Comparison of ENCODE assay signal across 16 cellular contexts in genomic region chr10:100004805-100005510, GRCh38. TPM values are rescaled to one million over a fixed set of nuclear protein-coding genes. Genes with fewer than 3 reads are reported as not detected.
A peak's percentile ranks its signal among the peaks of the same experiment; 100 is the strongest.
DNase-seq lines count a peak whose midpoint lies in the region; ATAC-seq, FAIRE-seq and TF ChIP-seq lines count a peak whose summit lies in the region.
"Had no signal": no experiment of that assay in that cellular context is flagged by ENCODE, and none has a peak within 500 bp of the region (broad histone marks: within the 10 kb centered on the region; RNA-seq: fewer than 3 reads in every experiment).

No MANE protein-coding gene starts in this region.

- no peak overlapping the region for H3K27ac ChIP-seq in K562 (ENCODE audit: extremely low read depth, low read depth, low read length)
- H3K27ac ChIP-seq in keratinocyte (ENCODE audit: control insufficient read depth, insufficient read depth, low read length), result peak overlapping the region; percentile 66
- peak overlapping the region; percentile 66 to 85 (median 84) for H3K27ac ChIP-seq in transverse colon
- H3K27ac ChIP-seq: SK-N-MC, VCaP had no signal

- no peak for TF ChIP-seq RAD21 in K562 (CRISPR knock-in tag; conservative IDR thresholded peaks at IDR 0.05 in 1 of 2, IDR thresholded peaks at IDR 0.05 in 1 of 2)

- peak overlapping the region; percentile 94 for H3K4me3 Mint-ChIP-seq in HFFc6
- H3K4me3 Mint-ChIP-seq: activated naive CD8-positive, alpha-beta T cell treated with anti-CD3 and anti-CD28 coated beads for 36 hours had no signal

- no peak for FAIRE-seq in K562 (lab: Jason Lieb, UNC)
- FAIRE-seq in keratinocyte (lab: Jason Lieb, UNC), result peak; percentile 44

- no peaks in the 10 kb centered on the region for H3K27me3 Mint-ChIP-seq in HFFc6 (ENCODE audit: insufficient read depth)
- H3K27me3 Mint-ChIP-seq: activated naive CD8-positive, alpha-beta T cell treated with anti-CD3 and anti-CD28 coated beads for 36 hours had no signal

- H3K4me2 ChIP-seq in K562 (ENCODE audit: insufficient read depth, low read length) (no peak overlapping the region), keratinocyte (ENCODE audit: control insufficient read depth, extremely low read depth, insufficient read depth, low read depth, low read length) (peak overlapping the region; percentile 90)

- H3K4me3 ChIP-seq in K562, result no peak overlapping the region
- H3K4me3 ChIP-seq in keratinocyte (ENCODE audit: control insufficient read depth in 2 of 3, extremely low read depth in 1 of 3, insufficient read depth in 2 of 3, low read depth in 1 of 3, low read length in 3 of 3), result peak overlapping the region; percentile 0 to 29 (median 9)
- H3K4me3 ChIP-seq in transverse colon, result no peak overlapping the region
- H3K4me3 ChIP-seq in mucosa of descending colon, result no peak overlapping the region
- H3K4me3 ChIP-seq: coronary artery, SK-N-MC, testis had no signal

- no peak for TF ChIP-seq CTCF in HFFc6 (IDR thresholded peaks at IDR 0.05)
- no peak for TF ChIP-seq CTCF in K562 (IDR thresholded peaks at IDR 0.05 in 2 of 3, conservative IDR thresholded peaks at IDR 0.05 in 1 of 3; ENCODE audit: insufficient read depth in 2 of 3, low read depth in 1 of 3, low read length in 3 of 3)
- TF ChIP-seq CTCF in keratinocyte (optimal IDR thresholded peaks at IDR 0.05 in 1 of 3, IDR thresholded peaks at IDR 0.05 in 1 of 3, conservative IDR thresholded peaks at IDR 0.05 in 1 of 3; ENCODE audit: extremely low read depth in 1 of 3, insufficient read depth in 2 of 3, low read length in 3 of 3), result no peak
- no peak for TF ChIP-seq CTCF in transverse colon (IDR thresholded peaks at IDR 0.05)
- no peak for TF ChIP-seq CTCF in mucosa of descending colon (IDR thresholded peaks at IDR 0.05)
- no peak for TF ChIP-seq CTCF in GM13977 (IDR thresholded peaks at IDR 0.05; ENCODE audit: extremely low read depth, insufficient read depth, missing control alignments)

- no peaks in the 10 kb centered on the region for H3K9me3 ChIP-seq in K562 (replicated peaks; ENCODE audit: control insufficient read depth, insufficient read depth, low read depth, low read length)
- no peaks in the 10 kb centered on the region for H3K9me3 ChIP-seq in keratinocyte (ENCODE audit: control insufficient read depth, low read depth, low read length)
- no peaks in the 10 kb centered on the region for H3K9me3 ChIP-seq in transverse colon
- H3K9me3 ChIP-seq in mucosa of descending colon, result no peaks in the 10 kb centered on the region
- H3K9me3 ChIP-seq: Caco-2, testis had no signal

- H3K4me1 ChIP-seq in K562 (replicated peaks in 1 of 2; ENCODE audit: control insufficient read depth in 2 of 2, insufficient read depth in 2 of 2, low read length in 2 of 2), result peaks cover 9 to 28% of the 10 kb centered on the region in 2 experiments; a peak in 4 of 5 replicates
- peaks cover 43% of the 10 kb centered on the region for H3K4me1 ChIP-seq in keratinocyte (ENCODE audit: control insufficient read depth, extremely low read depth, insufficient read depth, low read length)
- peaks cover 9 to 43% (median 35%) of the 10 kb centered on the region in 4 donors for H3K4me1 ChIP-seq in transverse colon
- peaks cover 11% of the 10 kb centered on the region for H3K4me1 ChIP-seq in mucosa of descending colon (ENCODE audit: low read depth)

- H3K4me1 Mint-ChIP-seq in HFFc6 (ENCODE audit: low read depth), result peaks cover 73% of the 10 kb centered on the region

- POLR2A ChIA-PET in K562 (lab: Yijun Ruan, JAX), result interaction anchor here (1.7 kb wide), 1 partner anchor 13 kb away, joined by 3 read pairs; no protein-coding TSS in a partner anchor

- H4K20me1 ChIP-seq in K562 (replicated peaks; ENCODE audit: control insufficient read depth, insufficient read depth, low read length) (0 out of 2 replicates have a peak, but pooled peaks cover 7% of the 10 kb centered on the region), keratinocyte (ENCODE audit: control insufficient read depth, extremely low read depth, insufficient read depth, low read length) (no peaks in the 10 kb centered on the region)

- H3K9ac ChIP-seq in K562 (ENCODE audit: insufficient read depth in 1 of 2, low read depth in 2 of 2, low read length in 2 of 2), result no peak overlapping the region
- H3K9ac ChIP-seq in keratinocyte (ENCODE audit: control insufficient read depth, extremely low read depth, insufficient read depth, low read length), result peak overlapping the region; percentile 38

- ATAC-seq in K562 (no peak), GM18873 (IDR thresholded peaks at IDR 0.05; ENCODE audit: low FRiP score, unreplicated experiment) (no peak), mucosa of descending colon (no peak)

- H3K9me1 ChIP-seq in K562 (ENCODE audit: control insufficient read depth, insufficient read depth, low read length) (no peaks in the 10 kb centered on the region), keratinocyte (ENCODE audit: control insufficient read depth, extremely low read depth, insufficient read depth, low read length) (no peaks in the 10 kb centered on the region)

- H2AFZ ChIP-seq in K562 (ENCODE audit: low read depth, low read length) (no peak overlapping the region), keratinocyte (ENCODE audit: control insufficient read depth, low read length) (no peak overlapping the region)

- CTCF ChIA-PET in K562 (lab: Yijun Ruan, JAX; ENCODE audit: low intra/inter-chr PET ratio), result no interaction called here

- DNase-seq in HFFc6 (no peak), K562 (ENCODE audit: extremely low read depth in 1 of 4, low spot score in 3 of 4) (no peak), keratinocyte (ENCODE audit: low read depth, low spot score) (no peak), transverse colon (no peak), RPMI8226 (no peak), mucosa of descending colon (no peak), GM13977 (ENCODE audit: low spot score) (no peak)
- DNase-seq: activated naive CD8-positive, alpha-beta T cell treated with anti-CD3 and anti-CD28 coated beads for 36 hours; Caco-2; NCI-H1694 treated with DMSO at 0.1 percent for 48 hours; NCI-H82; testis had no signal

- WGBS in K562 (ENCODE audit: insufficient coverage, low coverage, missing lambda C conversion rate), result 48% methylated on average over 3 of the region's 3 CpGs
- WGBS in transverse colon (ENCODE audit: low coverage in 1 of 2), 2 donors, result 67 to 88% methylated on average over 1 to 3 of the region's 3 CpGs

- no peak for TF ChIP-seq POLR2A in K562 (conservative IDR thresholded peaks at IDR 0.05)
- no peak for TF ChIP-seq POLR2A in transverse colon (IDR thresholded peaks at IDR 0.05)

- peaks cover 50% of the 10 kb centered on the region for H3K36me3 Mint-ChIP-seq in HFFc6 (ENCODE audit: low read depth)

- H3K79me2 ChIP-seq in K562 (ENCODE audit: control insufficient read depth, insufficient read depth, low read length), result peaks cover 21% of the 10 kb centered on the region
- H3K79me2 ChIP-seq in keratinocyte (ENCODE audit: control insufficient read depth, insufficient read depth, low read length), result peaks cover 84% of the 10 kb centered on the region

- no TSS peak for BruUV-seq in K562 (replicated peaks; lab: Mats Ljungman, UMichigan)

- dilution Hi-C loops in keratinocyte (cut with MboI; ENCODE audit: extremely low pct_ligation_motif_present, low sequenced_read_pairs), result no loop called here

- TF ChIP-seq EP300 in K562 (IDR thresholded peaks at IDR 0.05; ENCODE audit: low read length) (no peak), transverse colon (IDR thresholded peaks at IDR 0.05; ENCODE audit: low read depth) (no peak)

- intact Hi-C loops in K562 (cut with micrococcal nuclease), result no loop called here
- intact Hi-C loops in transverse colon (cut with DNase I; ENCODE audit: low total_unique reads), result no loop called here
- intact Hi-C loops in mucosa of descending colon (cut with DNase I, micrococcal nuclease), result no loop called here

- H3K27me3 ChIP-seq in K562 (ENCODE audit: control insufficient read depth in 2 of 2, insufficient read depth in 2 of 2, low read length in 2 of 2) (no peaks in the 10 kb centered on the region), keratinocyte (ENCODE audit: control insufficient read depth, extremely low read depth, insufficient read depth, low read length) (no peaks in the 10 kb centered on the region), transverse colon (no peaks in the 10 kb centered on the region)
- H3K27me3 ChIP-seq: testis had no signal

- no peaks in the 10 kb centered on the region for H3K9me3 Mint-ChIP-seq in HFFc6
- H3K9me3 Mint-ChIP-seq: activated naive CD8-positive, alpha-beta T cell treated with anti-CD3 and anti-CD28 coated beads for 36 hours had no signal

- no peaks in the 10 kb centered on the region for H3K36me3 ChIP-seq in K562 (ENCODE audit: control insufficient read depth, insufficient read depth, low read length)
- peaks cover 5 to 6% of the 10 kb centered on the region in 2 experiments for H3K36me3 ChIP-seq in keratinocyte (ENCODE audit: control insufficient read depth in 2 of 2, extremely low read depth in 1 of 2, insufficient read depth in 2 of 2, low read length in 2 of 2)
- no peaks in the 10 kb centered on the region for H3K36me3 ChIP-seq in transverse colon
- H3K36me3 ChIP-seq in mucosa of descending colon (ENCODE audit: low read depth), result no peaks in the 10 kb centered on the region

- H3K27ac Mint-ChIP-seq in HFFc6, result peak overlapping the region; percentile 91
- H3K27ac Mint-ChIP-seq: activated naive CD8-positive, alpha-beta T cell treated with anti-CD3 and anti-CD28 coated beads for 36 hours had no signal

- in situ Hi-C loops in K562 (cut with MboI) (no loop called here), transverse colon (cut with MboI; ENCODE audit: low pct_ligation_motif_present in 1 of 4, low pct_unique_long_range_greater_than_20kb in 1 of 4, low sequenced_read_pairs in 3 of 4) (no loop called here), GM13977 (cut with MboI; ENCODE audit: low pct_unique_long_range_greater_than_20kb, low sequenced_read_pairs, unreplicated experiment) (no loop called here)

RNA-seq across cellular contexts. Expression of gene DNMBP, which starts 4.8 kb away (rescaled TPM):
- total RNA-seq in HFFc6 (2021; fragmentation: NEBNext Ultra II Directional; extraction: Animal tissue kit (Norgen Biotek cat#: 25700)), result 10 to 100 TPM; 24.9 to 44.7 (median 28.6) TPM
- 9.9 and 13.0 TPM in 2 replicates for total RNA-seq in K562 (2011; cell fraction: chromatin; rRNA removed; ENCODE audit: low replicate concordance)
- 4.3 and 4.8 TPM in 2 replicates for total RNA-seq in K562 (2011; cell fraction: nucleolus; rRNA removed)
- 5.6 and 6.0 TPM in 2 replicates for total RNA-seq in K562 (2011; cell fraction: nucleoplasm; rRNA removed)
- total RNA-seq in K562 (2014; rRNA removed) (1.8 and 1.9 TPM in 2 replicates), K562 (2014; rRNA removed; fragmentation: Illumina TruSeq; extraction: Trizol) (2.1 and 2.2 TPM in 2 replicates), K562 (2015; rRNA removed; fragmentation: Illumina TruSeq; extraction: Trizol) (2.8 and 3.2 TPM in 2 replicates), K562 (2021) (3.2 and 3.5 TPM in 2 replicates), transverse colon (10 to 100 TPM; 38.5 to 68.5 (median 48.0) TPM), mucosa of descending colon (10 to 100 TPM; 37.1 to 60.0 (median 48.3) TPM)
- polyA plus RNA-seq in K562 (2011; rRNA removed) (2.1 and 3.2 TPM in 2 replicates), K562 (2014; fragmentation: Illumina TruSeq; extraction: Trizol) (3.1 and 3.7 TPM in 2 replicates), K562 (2014; fragmentation: Nextera tagmentation; extraction: Ambion mirVana) (1 to 10 TPM in 1 of 2 experiments, under 1 TPM in 1; 0.83 to 1.1 TPM), K562 (2014; rRNA removed) (1.8 and 2.3 TPM in 2 replicates), keratinocyte (7.7 to 26.9 TPM (median 15.8 TPM) in 3 replicates)
- polyA plus RNA-seq in K562 (2011; cell fraction: cytosol; rRNA removed), result 1.8 and 3.2 TPM in 2 replicates
- 3.3 and 3.7 TPM in 2 replicates for polyA plus RNA-seq in K562 (2011; cell fraction: nucleus; rRNA removed)
- polyA plus RNA-seq in K562 (2012), result 2.6 and 3.5 TPM in 2 replicates
- 3.6 and 5.0 TPM in 2 replicates for polyA minus RNA-seq in K562 (2011; rRNA and poly(A)+ RNA removed)
- polyA minus RNA-seq in K562 (2011; cell fraction: cytosol; rRNA and poly(A)+ RNA removed), result 2.9 and 3.6 TPM in 2 replicates
- 2.8 and 5.0 TPM in 2 replicates for polyA minus RNA-seq in K562 (2011; cell fraction: nucleus; rRNA and poly(A)+ RNA removed)
- polyA plus RNA-seq in keratinocyte (2011; ENCODE audit: low read depth), result 6.0 TPM
- polyA plus RNA-seq in keratinocyte (2011; cell fraction: cytosol; rRNA removed), result 11.3 and 16.1 TPM in 2 replicates
- polyA plus RNA-seq in keratinocyte (2011; cell fraction: nucleus; rRNA removed), result 44.5 and 44.6 TPM in 2 replicates
- polyA plus RNA-seq in keratinocyte (2012; ENCODE audit: low replicate concordance), result 8.3 and 17.3 TPM in 2 replicates
- 11.3 to 23.3 TPM (median 17.7 TPM) in 3 replicates for polyA minus RNA-seq in keratinocyte
- 7.1 TPM for polyA minus RNA-seq in keratinocyte (2011; cell fraction: cytosol; rRNA and poly(A)+ RNA removed)
- polyA minus RNA-seq in keratinocyte (2011; cell fraction: nucleus; rRNA and poly(A)+ RNA removed), result 22.1 and 39.7 TPM in 2 replicates

Comparison
In these comparisons a context has a peak if more than half of its experiments do, and no peak if none do; other contexts are left out.
1. H3K4me3 ChIP-seq: peak in keratinocyte (3 of 3); none in K562 (single experiment), transverse colon (0 of 4) and mucosa of descending colon (single experiment).